ENCODE assay signal across 8 cellular contexts in the genomic region with DNA sequence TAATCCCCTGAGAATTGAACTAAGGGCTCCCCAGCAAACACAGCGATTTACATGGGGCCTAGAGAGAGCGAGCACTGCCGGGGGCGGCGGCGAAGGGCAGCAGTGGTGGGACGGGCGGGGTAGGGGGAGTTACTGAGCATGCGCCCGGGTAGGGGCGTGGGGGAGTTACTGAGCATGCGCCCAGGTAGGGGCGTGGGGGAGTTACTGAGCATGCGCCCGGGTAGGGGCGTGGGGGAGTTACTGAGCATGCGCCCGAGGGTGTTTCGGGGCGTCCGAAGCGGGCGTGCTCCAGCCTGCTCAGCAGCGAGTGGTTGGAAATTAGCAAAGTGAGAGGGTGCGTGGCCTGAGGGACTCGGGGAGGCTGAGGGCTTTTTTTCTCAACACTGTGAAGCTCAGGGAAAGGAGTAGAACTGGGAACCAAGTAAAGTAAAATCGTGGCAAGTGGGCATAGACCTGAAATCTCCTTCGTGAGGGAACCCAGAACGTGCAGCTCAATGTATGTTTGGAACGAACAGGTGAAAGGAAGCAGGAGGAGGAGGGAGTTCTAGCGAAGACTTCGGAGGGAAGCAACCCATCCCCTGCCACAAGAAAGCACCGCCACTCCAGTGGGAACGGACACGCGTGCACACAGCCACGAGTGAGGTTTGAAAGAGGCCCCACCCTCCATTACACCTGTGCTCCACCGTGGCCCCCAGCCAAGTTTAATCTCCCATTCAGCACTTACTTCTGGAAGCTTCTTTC. TPM values are rescaled to one million over a fixed set of nuclear protein-coding genes. Genes with fewer than 3 reads are reported as not detected.
A peak's percentile ranks its signal among the peaks of the same experiment; 100 is the strongest.
DNase-seq lines count a peak whose midpoint lies in the region; TF ChIP-seq lines count a peak whose summit lies in the region.

No MANE protein-coding gene starts in this region.

- peak overlapping the region; percentile 100 for H3K4me2 ChIP-seq in DOHH2 (ENCODE audit: low read length)
- peak overlapping the region; percentile 100 for H3K4me2 ChIP-seq in GM23248 (ENCODE audit: unreplicated experiment)

- H4K20me1 ChIP-seq in DOHH2 (ENCODE audit: control insufficient read depth, insufficient read depth, low read depth, low read length) = no peaks in the 10 kb centered on the region
- H4K20me1 ChIP-seq in GM23248 (ENCODE audit: insufficient read depth) = no peaks in the 10 kb centered on the region

- in situ Hi-C loops in GM23248 (cut with MboI) = no loop called here

- H3F3A ChIP-seq in DOHH2 (ENCODE audit: control insufficient read depth, insufficient read depth) = peaks cover 11% of the 10 kb centered on the region
- H3F3A ChIP-seq in GM23248 (ENCODE audit: insufficient read depth) = no peaks in the 10 kb centered on the region

- H3K79me2 ChIP-seq in DOHH2 (ENCODE audit: control insufficient read depth, low read length) (peaks cover 11% of the 10 kb centered on the region), GM23248 (ENCODE audit: insufficient read depth) (no peaks in the 10 kb centered on the region)

- no peaks in the 10 kb centered on the region for H3K9me2 ChIP-seq in DOHH2 (replicated peaks; ENCODE audit: control insufficient read depth, low read length)
- no peaks in the 10 kb centered on the region for H3K9me2 ChIP-seq in GM23248 (ENCODE audit: insufficient read depth)

- H3K36me3 ChIP-seq in DOHH2 (ENCODE audit: control insufficient read depth, low read length) (peaks cover 5% of the 10 kb centered on the region), GM23248 (ENCODE audit: low read depth) (no peaks in the 10 kb centered on the region)

- 4 to 6% methylated on average over 30 to 38 of the region's 38 CpGs for WGBS in GM23248 (ENCODE audit: low coverage in 1 of 2, low lambda C conversion rate in 2 of 2, missing lambda C conversion rate in 2 of 2), 2 experiments

- H2AFZ ChIP-seq in GM23248 = peak overlapping the region; percentile 100

- peaks cover 34% of the 10 kb centered on the region for H3K4me1 ChIP-seq in DOHH2 (ENCODE audit: control insufficient read depth, low read length)
- 0 out of 2 replicates have a peak, but pooled peaks cover 3% of the 10 kb centered on the region for H3K4me1 ChIP-seq in GM23248 (ENCODE audit: insufficient read depth)

- H3K36me3 Mint-ChIP-seq in nephron progenitor cell (ENCODE audit: low read depth) = peaks cover 11% of the 10 kb centered on the region
- peaks cover 20% of the 10 kb centered on the region for H3K36me3 Mint-ChIP-seq in stimulated activated naive CD8-positive, alpha-beta T cell treated with anti-CD3 and anti-CD28 coated beads, Interleukin-15, Interleukin-2, amounts not matched to agents 100 ng/mL and 50 ng/mL, for 24 hours (ENCODE audit: low read depth)

- no peaks in the 10 kb centered on the region for H3K9me3 ChIP-seq in DOHH2 (ENCODE audit: control insufficient read depth, insufficient read depth, low read length)
- H3K9me3 ChIP-seq in GM23248 (ENCODE audit: low read depth) = no peaks in the 10 kb centered on the region

- peak overlapping the region; percentile 96 for H3K27ac ChIP-seq in DOHH2 (ENCODE audit: low read depth, low read length)
- no peak overlapping the region for H3K27ac ChIP-seq in GM23248

- no peak for TF ChIP-seq CTCF in DOHH2 (IDR thresholded peaks at IDR 0.05; ENCODE audit: low read depth, low read length, poor library complexity, severe bottlenecking)
- no peak for TF ChIP-seq CTCF in nephron progenitor cell (IDR thresholded peaks at IDR 0.05)

- DNase-seq in GM23248 (peak; percentile 89), Kasumi-1 (lab: John Stamatoyannopoulos, UW) (peak; percentile 41 to 47), RKO (ENCODE audit: low spot score) (peak; percentile 88), fibroblast of the conjunctiva (ENCODE audit: low read depth) (peak; percentile 73), nephron progenitor cell (peak; percentile 92)
- peak; percentile 89 for DNase-seq in activated T-helper 9 cell treated with anti-CD3 and anti-CD28 coated beads, Interleukin-2, amount 50 U/mL, for 16 hours (ENCODE audit: low read depth)

- H3K4me3 ChIP-seq in DOHH2 (ENCODE audit: low read length) = peak overlapping the region; percentile 90
- H3K4me3 ChIP-seq in GM23248 = peak overlapping the region; percentile 89

- peaks cover 44% of the 10 kb centered on the region for H3K4me1 Mint-ChIP-seq in nephron progenitor cell
- peaks cover 34% of the 10 kb centered on the region for H3K4me1 Mint-ChIP-seq in stimulated activated naive CD8-positive, alpha-beta T cell treated with anti-CD3 and anti-CD28 coated beads, Interleukin-15, Interleukin-2, amounts not matched to agents 100 ng/mL and 50 ng/mL, for 24 hours (ENCODE audit: low read depth)

- no peaks in the 10 kb centered on the region for H3K27me3 ChIP-seq in DOHH2 (ENCODE audit: control insufficient read depth, low read length)
- no peaks in the 10 kb centered on the region for H3K27me3 ChIP-seq in GM23248 (replicated peaks; ENCODE audit: insufficient read depth)

- H3K4me3 Mint-ChIP-seq in nephron progenitor cell = peak overlapping the region; percentile 92
- H3K4me3 Mint-ChIP-seq in stimulated activated naive CD8-positive, alpha-beta T cell treated with anti-CD3 and anti-CD28 coated beads, Interleukin-15, Interleukin-2, amounts not matched to agents 100 ng/mL and 50 ng/mL, for 24 hours = peak overlapping the region; percentile 95

- peak overlapping the region; percentile 79 for H3K9ac ChIP-seq in GM23248

- H3K27me3 Mint-ChIP-seq in nephron progenitor cell (ENCODE audit: low read depth, poor library complexity) = peaks cover 5% of the 10 kb centered on the region
- H3K27me3 Mint-ChIP-seq in stimulated activated naive CD8-positive, alpha-beta T cell treated with anti-CD3 and anti-CD28 coated beads, Interleukin-15, Interleukin-2, amounts not matched to agents 100 ng/mL and 50 ng/mL, for 24 hours = no peaks in the 10 kb centered on the region

- peaks cover 1% of the 10 kb centered on the region for H3K9me3 Mint-ChIP-seq in nephron progenitor cell
- no peaks in the 10 kb centered on the region for H3K9me3 Mint-ChIP-seq in stimulated activated naive CD8-positive, alpha-beta T cell treated with anti-CD3 and anti-CD28 coated beads, Interleukin-15, Interleukin-2, amounts not matched to agents 100 ng/mL and 50 ng/mL, for 24 hours

- H3K27ac Mint-ChIP-seq in nephron progenitor cell = peak overlapping the region; percentile 99
- peak overlapping the region; percentile 98 for H3K27ac Mint-ChIP-seq in stimulated activated naive CD8-positive, alpha-beta T cell treated with anti-CD3 and anti-CD28 coated beads, Interleukin-15, Interleukin-2, amounts not matched to agents 100 ng/mL and 50 ng/mL, for 24 hours

RNA-seq across cellular contexts. Expression of a gene that starts 34.3 kb away (rescaled TPM):
- 14.6 and 18.0 TPM in 2 replicates for total RNA-seq in GM23248 (2014; rRNA removed; shearing (Covaris generic))
- 10.4 and 11.0 TPM in 2 replicates for polyA plus RNA-seq in GM23248 (2016; fragmentation: Nextera tagmentation; extraction: Ambion mirVana)
